ENCODE assay signal across 33 cellular contexts in the genomic region with DNA sequence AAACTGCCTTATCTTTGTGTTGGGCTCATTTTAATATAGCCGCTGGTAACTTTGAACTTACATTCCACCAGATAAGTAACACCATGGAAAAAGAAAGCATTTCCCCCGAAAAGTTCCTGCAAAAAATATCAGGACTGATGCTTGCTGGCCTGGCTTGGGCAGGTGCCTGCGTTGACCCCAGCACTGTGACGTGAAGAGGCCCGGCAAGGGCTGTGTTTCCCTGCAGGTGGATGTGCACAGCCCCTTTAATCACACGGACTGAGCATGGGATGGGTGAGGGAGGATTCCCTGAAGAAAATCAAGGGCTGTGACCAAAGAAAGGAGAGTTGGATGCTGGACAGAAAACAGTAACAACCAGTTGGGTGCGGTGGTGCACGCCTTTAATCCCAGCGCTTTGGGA.
"Had no signal": no experiment of that assay in that cellular context is flagged by ENCODE, and none has a peak within 500 bp of the region (broad histone marks: within the 10 kb centered on the region; RNA-seq: fewer than 3 reads in every experiment).

No MANE protein-coding gene starts in this region.

- H3K9me3 ChIP-seq: ascending aorta, breast epithelium, esophagus squamous epithelium, gastroesophageal sphincter had no signal

- H3K9me3 Mint-ChIP-seq: activated CD4-positive, alpha-beta memory T cell treated with anti-CD3 and anti-CD28 coated beads for 36 hours; activated CD4-positive, alpha-beta T cell treated with anti-CD3 and anti-CD28 coated beads, Interleukin-2, amount 10 ng/mL, durations not matched to agents 24 days and 14 days; activated naive CD4-positive, alpha-beta T cell treated with anti-CD3 and anti-CD28 coated beads for 36 hours; activated naive CD4-positive, alpha-beta T cell treated with anti-CD3 and anti-CD28 coated beads, Interleukin-2, amount 50 U/mL, for 24 hours; activated naive CD8-positive, alpha-beta T cell treated with anti-CD3 and anti-CD28 coated beads for 36 hours; activated T-helper 1 cell treated with anti-CD3 and anti-CD28 coated beads, Interleukin-12 subunit alpha, Interleukin-12 subunit beta, Interleukin-2, Interleukin-4 antibody, amounts not matched to agents 30 ng/mL and 10 ng/mL and 1 ng/mL, durations not matched to agents 14 hours and 24 hours and 36 hours; activated T-helper 2 cell treated with anti-CD3 and anti-CD28 coated beads, Interferon-gamma antibody, Interleukin-2, Interleukin-4, amounts not matched to agents 10 μg/mL and 5 μg/mL and 100 μg/mL, durations not matched to agents 14 hours and 24 hours and 36 hours; brain; central memory CD8-positive, alpha-beta T cell; effector memory CD8-positive, alpha-beta T cell had no signal

- H3K36me3 ChIP-seq: ascending aorta, breast epithelium, cardiac muscle cell, esophagus squamous epithelium, gastroesophageal sphincter had no signal

- H3K4me3 ChIP-seq: ascending aorta, breast epithelium, cardiac muscle cell, esophagus squamous epithelium, gastroesophageal sphincter had no signal

- FAIRE-seq: endometrium, endothelial cell of umbilical vein had no signal

- H3K4me1 Mint-ChIP-seq: activated CD4-positive, alpha-beta T cell treated with anti-CD3 and anti-CD28 coated beads for 36 hours; activated CD4-positive, alpha-beta T cell treated with anti-CD3 and anti-CD28 coated beads, Interleukin-2, amount 10 ng/mL, durations not matched to agents 24 days and 14 days; activated CD8-positive, alpha-beta memory T cell treated with anti-CD3 and anti-CD28 coated beads, Interleukin-2, amount 10 ng/mL, durations not matched to agents 7 days and 5 days; activated naive CD4-positive, alpha-beta T cell treated with anti-CD3 and anti-CD28 coated beads, Interleukin-2, amount 50 U/mL, for 24 hours; activated naive CD8-positive, alpha-beta T cell treated with anti-CD3 and anti-CD28 coated beads for 36 hours; central memory CD8-positive, alpha-beta T cell had no signal

- H3K4me1 ChIP-seq: ascending aorta, breast epithelium, esophagus squamous epithelium, gastroesophageal sphincter had no signal

- DNase-seq: activated CD4-positive, alpha-beta memory T cell treated with anti-CD3 and anti-CD28 coated beads for 36 hours; activated CD4-positive, alpha-beta T cell treated with anti-CD3 and anti-CD28 coated beads for 36 hours; activated CD4-positive, alpha-beta T cell treated with anti-CD3 and anti-CD28 coated beads, Interleukin-2, amount 10 ng/mL, durations not matched to agents 24 days and 14 days; activated CD4-positive, CD25-positive, alpha-beta regulatory T cell; activated CD4-positive, CD25-positive, alpha-beta regulatory T cell treated with anti-CD3 and anti-CD28 coated beads, Interleukin-2, amount 50 U/mL, for 72 hours; activated CD8-positive, alpha-beta memory T cell treated with anti-CD3 and anti-CD28 coated beads, Interleukin-2, amount 10 ng/mL, durations not matched to agents 7 days and 5 days; activated CD8-positive, alpha-beta memory T cell treated with anti-CD3 and anti-CD28 coated beads, Interleukin-2, amount 50 U/mL, for 4 hours; activated CD8-positive, alpha-beta T cell treated with anti-CD3 and anti-CD28 coated beads, Interleukin-2, amount 10 ng/mL, durations not matched to agents 7 days and 5 days; activated effector memory CD4-positive, alpha-beta T cell treated with anti-CD3 and anti-CD28 coated beads, Interleukin-2, amount 50 U/mL, for 16 hours; activated naive CD4-positive, alpha-beta T cell treated with anti-CD3 and anti-CD28 coated beads for 36 hours; activated naive CD8-positive, alpha-beta T cell treated with anti-CD3 and anti-CD28 coated beads for 36 hours; activated T-cell treated with anti-CD3 and anti-CD28 coated beads, Interleukin-2, amount 50 U/mL, for 1 hour; activated T-cell treated with anti-CD3 and anti-CD28 coated beads, Interleukin-2, amount 50 U/mL, for 48 hours; cortex of kidney; dermis blood vessel endothelial cell; effector CD4-positive, alpha-beta T cell; effector memory CD8-positive, alpha-beta T cell; esophagus squamous epithelium; foreskin melanocyte; head of caudate nucleus; T-helper 2 cell had no signal

- H3K36me3 Mint-ChIP-seq: activated CD4-positive, alpha-beta memory T cell treated with anti-CD3 and anti-CD28 coated beads for 36 hours; activated CD8-positive, alpha-beta memory T cell treated with anti-CD3 and anti-CD28 coated beads, Interleukin-2, amount 10 ng/mL, durations not matched to agents 7 days and 5 days; activated naive CD4-positive, alpha-beta T cell treated with anti-CD3 and anti-CD28 coated beads, Interleukin-2, amount 50 U/mL, for 24 hours; activated naive CD8-positive, alpha-beta T cell treated with anti-CD3 and anti-CD28 coated beads for 36 hours; brain had no signal

- ATAC-seq: activated CD4-positive, alpha-beta T cell treated with anti-CD3 and anti-CD28 coated beads for 36 hours; activated CD8-positive, alpha-beta memory T cell treated with anti-CD3 and anti-CD28 coated beads, Interleukin-2, amount 10 ng/mL, durations not matched to agents 7 days and 5 days; activated CD8-positive, alpha-beta T cell treated with anti-CD3 and anti-CD28 coated beads, Interleukin-2, amount 10 ng/mL, durations not matched to agents 7 days and 5 days; effector memory CD8-positive, alpha-beta T cell; gastroesophageal sphincter had no signal

- H3K27ac Mint-ChIP-seq: activated CD4-positive, alpha-beta memory T cell treated with anti-CD3 and anti-CD28 coated beads for 36 hours; activated CD4-positive, alpha-beta T cell treated with anti-CD3 and anti-CD28 coated beads for 36 hours; activated CD4-positive, alpha-beta T cell treated with anti-CD3 and anti-CD28 coated beads, Interleukin-2, amount 10 ng/mL, durations not matched to agents 24 days and 14 days; activated CD8-positive, alpha-beta memory T cell treated with anti-CD3 and anti-CD28 coated beads, Interleukin-2, amount 10 ng/mL, durations not matched to agents 7 days and 5 days; activated CD8-positive, alpha-beta T cell treated with anti-CD3 and anti-CD28 coated beads, Interleukin-2, amount 10 ng/mL, durations not matched to agents 7 days and 5 days; activated naive CD4-positive, alpha-beta T cell treated with anti-CD3 and anti-CD28 coated beads for 36 hours; activated naive CD4-positive, alpha-beta T cell treated with anti-CD3 and anti-CD28 coated beads, Interleukin-2, amount 50 U/mL, for 24 hours; activated naive CD8-positive, alpha-beta T cell treated with anti-CD3 and anti-CD28 coated beads for 36 hours; activated T-helper 1 cell treated with anti-CD3 and anti-CD28 coated beads, Interleukin-12 subunit alpha, Interleukin-12 subunit beta, Interleukin-2, Interleukin-4 antibody, amounts not matched to agents 30 ng/mL and 10 ng/mL and 1 ng/mL, durations not matched to agents 14 hours and 24 hours and 36 hours; activated T-helper 2 cell treated with anti-CD3 and anti-CD28 coated beads, Interferon-gamma antibody, Interleukin-2, Interleukin-4, amounts not matched to agents 10 μg/mL and 5 μg/mL and 100 μg/mL, durations not matched to agents 14 hours and 24 hours and 36 hours; effector memory CD8-positive, alpha-beta T cell had no signal

- H3K4me3 Mint-ChIP-seq: activated CD4-positive, alpha-beta memory T cell treated with anti-CD3 and anti-CD28 coated beads for 36 hours; activated CD4-positive, alpha-beta T cell treated with anti-CD3 and anti-CD28 coated beads for 36 hours; activated CD4-positive, alpha-beta T cell treated with anti-CD3 and anti-CD28 coated beads, Interleukin-2, amount 10 ng/mL, durations not matched to agents 24 days and 14 days; activated CD8-positive, alpha-beta memory T cell treated with anti-CD3 and anti-CD28 coated beads, Interleukin-2, amount 10 ng/mL, durations not matched to agents 7 days and 5 days; activated CD8-positive, alpha-beta T cell treated with anti-CD3 and anti-CD28 coated beads, Interleukin-2, amount 10 ng/mL, durations not matched to agents 7 days and 5 days; activated naive CD4-positive, alpha-beta T cell treated with anti-CD3 and anti-CD28 coated beads for 36 hours; activated naive CD4-positive, alpha-beta T cell treated with anti-CD3 and anti-CD28 coated beads, Interleukin-2, amount 50 U/mL, for 24 hours; activated naive CD8-positive, alpha-beta T cell treated with anti-CD3 and anti-CD28 coated beads for 36 hours; activated T-helper 1 cell treated with anti-CD3 and anti-CD28 coated beads, Interleukin-12 subunit alpha, Interleukin-12 subunit beta, Interleukin-2, Interleukin-4 antibody, amounts not matched to agents 30 ng/mL and 10 ng/mL and 1 ng/mL, durations not matched to agents 14 hours and 24 hours and 36 hours; brain; central memory CD8-positive, alpha-beta T cell; effector memory CD8-positive, alpha-beta T cell had no signal

- H3K27me3 Mint-ChIP-seq: activated CD4-positive, alpha-beta T cell treated with anti-CD3 and anti-CD28 coated beads, Interleukin-2, amount 10 ng/mL, durations not matched to agents 24 days and 14 days; activated CD8-positive, alpha-beta memory T cell treated with anti-CD3 and anti-CD28 coated beads, Interleukin-2, amount 10 ng/mL, durations not matched to agents 7 days and 5 days had no signal

- H3K27ac ChIP-seq: ascending aorta, breast epithelium, cardiac muscle cell, epithelial cell of prostate, esophagus squamous epithelium, gastroesophageal sphincter had no signal

- H3K27me3 ChIP-seq: ascending aorta, cardiac muscle cell, esophagus squamous epithelium had no signal
